ENCODE assay signal across 1 cellular context in the genomic region with DNA sequence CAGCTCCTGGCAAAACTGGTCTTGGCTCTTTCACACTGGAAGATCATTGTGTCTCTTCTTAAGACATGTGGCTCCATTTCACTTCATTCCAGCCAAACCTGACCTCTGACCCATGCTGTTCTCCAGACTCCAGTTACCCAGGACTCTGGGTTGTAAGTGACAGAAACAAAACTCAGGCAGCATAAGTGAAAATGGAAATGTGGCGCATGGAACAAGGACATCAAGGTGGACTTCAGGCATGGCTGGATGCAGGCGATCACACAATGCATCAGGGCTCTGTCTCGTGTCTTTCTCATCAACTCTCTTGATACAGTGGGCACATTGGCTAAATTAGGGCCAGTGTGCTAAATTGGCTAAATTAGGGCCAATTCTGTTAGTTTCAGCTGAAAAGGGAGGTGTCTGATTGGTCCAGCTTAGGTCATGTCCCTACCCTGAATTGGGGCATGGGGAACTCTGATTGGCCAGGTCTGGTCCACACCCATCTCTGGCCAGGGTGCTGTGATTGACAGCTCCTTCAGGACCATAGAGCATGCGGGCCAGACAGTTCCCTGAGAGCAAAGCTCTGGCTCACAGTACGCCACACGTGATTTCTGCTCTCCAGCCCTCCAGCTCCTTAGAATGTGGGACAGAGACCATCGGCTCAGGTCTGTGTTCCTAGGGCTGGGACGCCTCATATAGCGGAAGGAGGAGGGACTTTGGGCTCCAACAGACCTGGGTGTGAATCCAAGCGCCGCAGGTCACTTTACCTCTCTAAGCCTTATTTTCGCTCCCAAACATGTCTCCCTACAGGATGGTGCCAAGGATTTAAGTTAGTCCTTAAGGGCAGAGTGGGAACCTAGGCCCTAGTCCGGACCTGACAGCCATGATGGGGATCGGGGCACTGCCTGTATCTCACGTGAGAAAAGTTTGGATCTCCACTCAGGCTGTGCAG.
TF ChIP-seq lines count a peak whose summit lies in the region.

No MANE protein-coding gene starts in this region.

TF ChIP-seq in K562, 482 proteins besides CTCF, POLR2A, EP300 and RAD21 (continued from another document and continues in another):
- TF ChIP-seq RAD51 (IDR thresholded peaks at IDR 0.05; ENCODE audit: borderline replicate concordance, low read depth) (peak; percentile 88), NR2C2 (CRISPR knock-in tag; IDR thresholded peaks at IDR 0.05) (peak; percentile 66; the same call in 1 of the 2 replicates), NR2C2 (tag; IDR thresholded peaks at IDR 0.05) (peak; percentile 24; the same call in 1 of the 2 replicates), ZNF24 (IDR thresholded peaks at IDR 0.05) (no peak), TRIM24 (IDR thresholded peaks at IDR 0.05) (no peak), TGIF2 (CRISPR knock-in tag; IDR thresholded peaks at IDR 0.05) (no peak), ARID2 (IDR thresholded peaks at IDR 0.05) (no peak), MED1 (CRISPR knock-in tag; IDR thresholded peaks at IDR 0.05; ENCODE audit: borderline replicate concordance) (no peak), ARNT (IDR thresholded peaks at IDR 0.05) (no peak; a peak in 1 of 4 replicates), FOS (IDR thresholded peaks at IDR 0.05; ENCODE audit: extremely low read depth, insufficient read length) (peak; percentile 72), PTRF (tag; IDR thresholded peaks at IDR 0.05) (no peak), SMARCB1 (IDR thresholded peaks at IDR 0.05; ENCODE audit: insufficient read length, low read depth) (no peak), CCNT2 (IDR thresholded peaks at IDR 0.05; ENCODE audit: borderline replicate concordance, extremely low read depth, insufficient read length, low read depth, low read length) (no peak), ASH1L (IDR thresholded peaks at IDR 0.05; ENCODE audit: borderline replicate concordance, low read depth, partially characterized antibody) (no peak), HIVEP1 (CRISPR knock-in tag; IDR thresholded peaks at IDR 0.05) (no peak), ZNF644 (tag; IDR thresholded peaks at IDR 0.05; ENCODE audit: low read depth) (no peak), RBM14 (IDR thresholded peaks at IDR 0.05; ENCODE audit: borderline replicate concordance, insufficient read depth, low read depth, low read length) (no peak), MYNN (IDR thresholded peaks at IDR 0.05) (no peak), MYNN (CRISPR knock-in tag; IDR thresholded peaks at IDR 0.05) (no peak), ETV6 (IDR thresholded peaks at IDR 0.05; ENCODE audit: borderline replicate concordance in 1 of 2, low read depth in 2 of 2, low read length in 1 of 2) (no peak), ETV6 (CRISPR knock-in tag; IDR thresholded peaks at IDR 0.05; ENCODE audit: borderline replicate concordance) (no peak), FOXK1 (CRISPR knock-in tag; IDR thresholded peaks at IDR 0.05; ENCODE audit: borderline replicate concordance) (no peak), TAL1 (IDR thresholded peaks at IDR 0.05) (no peak), ZC3H4 (CRISPR knock-in tag; IDR thresholded peaks at IDR 0.05; ENCODE audit: borderline replicate concordance) (no peak), NCOA6 (IDR thresholded peaks at IDR 0.05) (no peak), PHF21A (IDR thresholded peaks at IDR 0.05; ENCODE audit: borderline replicate concordance, low read depth) (no peak), MYBL2 (IDR thresholded peaks at IDR 0.05; ENCODE audit: low read depth) (no peak), MYBL2 (CRISPR knock-in tag; IDR thresholded peaks at IDR 0.05; ENCODE audit: borderline replicate concordance) (no peak), HDAC2 (IDR thresholded peaks at IDR 0.05) (no peak), MTA1 (IDR thresholded peaks at IDR 0.05; ENCODE audit: borderline replicate concordance) (no peak), ZNF146 (CRISPR knock-in tag; IDR thresholded peaks at IDR 0.05; ENCODE audit: unreplicated experiment) (no peak), PHF8 (IDR thresholded peaks at IDR 0.05; ENCODE audit: borderline replicate concordance, low read length) (peak; percentile 60; the same call in 1 of the 2 replicates), MTA2 (IDR thresholded peaks at IDR 0.05; ENCODE audit: low read depth) (no peak), HDAC1 (IDR thresholded peaks at IDR 0.05) (peak in 1 of 2 experiments; percentile 48; a peak in 1 of 4 replicates), LARP7 (IDR thresholded peaks at IDR 0.05) (no peak), RBM17 (IDR thresholded peaks at IDR 0.05; ENCODE audit: borderline replicate concordance, low read depth, low read length) (no peak), EHMT2 (IDR thresholded peaks at IDR 0.05) (no peak), SRSF3 (IDR thresholded peaks at IDR 0.05; ENCODE audit: insufficient read depth, low read length) (no peak), KAT2B (IDR thresholded peaks at IDR 0.05; ENCODE audit: low read depth, low read length) (no peak), ZFP1 (CRISPR knock-in tag; IDR thresholded peaks at IDR 0.05) (no peak), POLR3A (IDR thresholded peaks at IDR 0.05; ENCODE audit: borderline replicate concordance, extremely low read depth, insufficient read depth, insufficient read length) (no peak), NCOA2 (IDR thresholded peaks at IDR 0.05; ENCODE audit: partially characterized antibody in 2 of 2) (no peak), ZNF174 (CRISPR knock-in tag; IDR thresholded peaks at IDR 0.05) (no peak), LCOR (CRISPR knock-in tag; IDR thresholded peaks at IDR 0.05) (peak; percentile 82; the same call in 1 of the 2 replicates), CSDE1 (IDR thresholded peaks at IDR 0.05) (no peak), ZNF232 (CRISPR knock-in tag; IDR thresholded peaks at IDR 0.05) (no peak), CHD1 (IDR thresholded peaks at IDR 0.05; ENCODE audit: low read length) (no peak), SMARCA5 (IDR thresholded peaks at IDR 0.05) (peak; percentile 71; the same call in 1 of the 2 replicates)
- TF ChIP-seq, protein P1, sequence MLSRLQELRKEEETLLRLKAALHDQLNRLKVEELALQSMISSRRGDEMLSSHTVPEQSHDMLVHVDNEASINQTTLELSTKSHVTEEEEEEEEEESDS (CRISPR knock-in tag; IDR thresholded peaks at IDR 0.05) = no peak
- TF ChIP-seq, protein P2, sequence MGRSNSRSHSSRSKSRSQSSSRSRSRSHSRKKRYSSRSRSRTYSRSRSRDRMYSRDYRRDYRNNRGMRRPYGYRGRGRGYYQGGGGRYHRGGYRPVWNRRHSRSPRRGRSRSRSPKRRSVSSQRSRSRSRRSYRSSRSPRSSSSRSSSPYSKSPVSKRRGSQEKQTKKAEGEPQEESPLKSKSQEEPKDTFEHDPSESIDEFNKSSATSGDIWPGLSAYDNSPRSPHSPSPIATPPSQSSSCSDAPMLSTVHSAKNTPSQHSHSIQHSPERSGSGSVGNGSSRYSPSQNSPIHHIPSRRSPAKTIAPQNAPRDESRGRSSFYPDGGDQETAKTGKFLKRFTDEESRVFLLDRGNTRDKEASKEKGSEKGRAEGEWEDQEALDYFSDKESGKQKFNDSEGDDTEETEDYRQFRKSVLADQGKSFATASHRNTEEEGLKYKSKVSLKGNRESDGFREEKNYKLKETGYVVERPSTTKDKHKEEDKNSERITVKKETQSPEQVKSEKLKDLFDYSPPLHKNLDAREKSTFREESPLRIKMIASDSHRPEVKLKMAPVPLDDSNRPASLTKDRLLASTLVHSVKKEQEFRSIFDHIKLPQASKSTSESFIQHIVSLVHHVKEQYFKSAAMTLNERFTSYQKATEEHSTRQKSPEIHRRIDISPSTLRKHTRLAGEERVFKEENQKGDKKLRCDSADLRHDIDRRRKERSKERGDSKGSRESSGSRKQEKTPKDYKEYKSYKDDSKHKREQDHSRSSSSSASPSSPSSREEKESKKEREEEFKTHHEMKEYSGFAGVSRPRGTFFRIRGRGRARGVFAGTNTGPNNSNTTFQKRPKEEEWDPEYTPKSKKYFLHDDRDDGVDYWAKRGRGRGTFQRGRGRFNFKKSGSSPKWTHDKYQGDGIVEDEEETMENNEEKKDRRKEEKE (IDR thresholded peaks at IDR 0.05; ENCODE audit: borderline replicate concordance in 1 of 2, control insufficient read depth in 1 of 2, low read depth in 2 of 2, low read length in 1 of 2) = no peak
- TF ChIP-seq, protein P3, sequence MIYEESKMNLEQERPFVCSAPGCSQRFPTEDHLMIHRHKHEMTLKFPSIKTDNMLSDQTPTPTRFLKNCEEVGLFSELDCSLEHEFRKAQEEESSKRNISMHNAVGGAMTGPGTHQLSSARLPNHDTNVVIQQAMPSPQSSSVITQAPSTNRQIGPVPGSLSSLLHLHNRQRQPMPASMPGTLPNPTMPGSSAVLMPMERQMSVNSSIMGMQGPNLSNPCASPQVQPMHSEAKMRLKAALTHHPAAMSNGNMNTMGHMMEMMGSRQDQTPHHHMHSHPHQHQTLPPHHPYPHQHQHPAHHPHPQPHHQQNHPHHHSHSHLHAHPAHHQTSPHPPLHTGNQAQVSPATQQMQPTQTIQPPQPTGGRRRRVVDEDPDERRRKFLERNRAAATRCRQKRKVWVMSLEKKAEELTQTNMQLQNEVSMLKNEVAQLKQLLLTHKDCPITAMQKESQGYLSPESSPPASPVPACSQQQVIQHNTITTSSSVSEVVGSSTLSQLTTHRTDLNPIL (CRISPR knock-in tag; IDR thresholded peaks at IDR 0.05) = no peak
- TF ChIP-seq, protein P4, sequence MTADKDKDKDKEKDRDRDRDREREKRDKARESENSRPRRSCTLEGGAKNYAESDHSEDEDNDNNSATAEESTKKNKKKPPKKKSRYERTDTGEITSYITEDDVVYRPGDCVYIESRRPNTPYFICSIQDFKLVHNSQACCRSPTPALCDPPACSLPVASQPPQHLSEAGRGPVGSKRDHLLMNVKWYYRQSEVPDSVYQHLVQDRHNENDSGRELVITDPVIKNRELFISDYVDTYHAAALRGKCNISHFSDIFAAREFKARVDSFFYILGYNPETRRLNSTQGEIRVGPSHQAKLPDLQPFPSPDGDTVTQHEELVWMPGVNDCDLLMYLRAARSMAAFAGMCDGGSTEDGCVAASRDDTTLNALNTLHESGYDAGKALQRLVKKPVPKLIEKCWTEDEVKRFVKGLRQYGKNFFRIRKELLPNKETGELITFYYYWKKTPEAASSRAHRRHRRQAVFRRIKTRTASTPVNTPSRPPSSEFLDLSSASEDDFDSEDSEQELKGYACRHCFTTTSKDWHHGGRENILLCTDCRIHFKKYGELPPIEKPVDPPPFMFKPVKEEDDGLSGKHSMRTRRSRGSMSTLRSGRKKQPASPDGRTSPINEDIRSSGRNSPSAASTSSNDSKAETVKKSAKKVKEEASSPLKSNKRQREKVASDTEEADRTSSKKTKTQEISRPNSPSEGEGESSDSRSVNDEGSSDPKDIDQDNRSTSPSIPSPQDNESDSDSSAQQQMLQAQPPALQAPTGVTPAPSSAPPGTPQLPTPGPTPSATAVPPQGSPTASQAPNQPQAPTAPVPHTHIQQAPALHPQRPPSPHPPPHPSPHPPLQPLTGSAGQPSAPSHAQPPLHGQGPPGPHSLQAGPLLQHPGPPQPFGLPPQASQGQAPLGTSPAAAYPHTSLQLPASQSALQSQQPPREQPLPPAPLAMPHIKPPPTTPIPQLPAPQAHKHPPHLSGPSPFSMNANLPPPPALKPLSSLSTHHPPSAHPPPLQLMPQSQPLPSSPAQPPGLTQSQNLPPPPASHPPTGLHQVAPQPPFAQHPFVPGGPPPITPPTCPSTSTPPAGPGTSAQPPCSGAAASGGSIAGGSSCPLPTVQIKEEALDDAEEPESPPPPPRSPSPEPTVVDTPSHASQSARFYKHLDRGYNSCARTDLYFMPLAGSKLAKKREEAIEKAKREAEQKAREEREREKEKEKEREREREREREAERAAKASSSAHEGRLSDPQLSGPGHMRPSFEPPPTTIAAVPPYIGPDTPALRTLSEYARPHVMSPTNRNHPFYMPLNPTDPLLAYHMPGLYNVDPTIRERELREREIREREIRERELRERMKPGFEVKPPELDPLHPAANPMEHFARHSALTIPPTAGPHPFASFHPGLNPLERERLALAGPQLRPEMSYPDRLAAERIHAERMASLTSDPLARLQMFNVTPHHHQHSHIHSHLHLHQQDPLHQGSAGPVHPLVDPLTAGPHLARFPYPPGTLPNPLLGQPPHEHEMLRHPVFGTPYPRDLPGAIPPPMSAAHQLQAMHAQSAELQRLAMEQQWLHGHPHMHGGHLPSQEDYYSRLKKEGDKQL (CRISPR knock-in tag; IDR thresholded peaks at IDR 0.05; ENCODE audit: borderline replicate concordance) = no peak
- TF ChIP-seq, protein P5, sequence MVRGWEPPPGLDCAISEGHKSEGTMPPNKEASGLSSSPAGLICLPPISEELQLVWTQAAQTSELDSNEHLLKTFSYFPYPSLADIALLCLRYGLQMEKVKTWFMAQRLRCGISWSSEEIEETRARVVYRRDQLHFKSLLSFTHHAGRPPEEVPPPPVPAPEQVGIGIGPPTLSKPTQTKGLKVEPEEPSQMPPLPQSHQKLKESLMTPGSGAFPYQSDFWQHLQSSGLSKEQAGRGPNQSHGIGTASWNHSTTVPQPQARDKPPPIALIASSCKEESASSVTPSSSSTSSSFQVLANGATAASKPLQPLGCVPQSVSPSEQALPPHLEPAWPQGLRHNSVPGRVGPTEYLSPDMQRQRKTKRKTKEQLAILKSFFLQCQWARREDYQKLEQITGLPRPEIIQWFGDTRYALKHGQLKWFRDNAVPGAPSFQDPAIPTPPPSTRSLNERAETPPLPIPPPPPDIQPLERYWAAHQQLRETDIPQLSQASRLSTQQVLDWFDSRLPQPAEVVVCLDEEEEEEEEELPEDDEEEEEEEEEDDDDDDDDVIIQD (CRISPR knock-in tag; IDR thresholded peaks at IDR 0.05) = no peak
- TF ChIP-seq, protein P6, sequence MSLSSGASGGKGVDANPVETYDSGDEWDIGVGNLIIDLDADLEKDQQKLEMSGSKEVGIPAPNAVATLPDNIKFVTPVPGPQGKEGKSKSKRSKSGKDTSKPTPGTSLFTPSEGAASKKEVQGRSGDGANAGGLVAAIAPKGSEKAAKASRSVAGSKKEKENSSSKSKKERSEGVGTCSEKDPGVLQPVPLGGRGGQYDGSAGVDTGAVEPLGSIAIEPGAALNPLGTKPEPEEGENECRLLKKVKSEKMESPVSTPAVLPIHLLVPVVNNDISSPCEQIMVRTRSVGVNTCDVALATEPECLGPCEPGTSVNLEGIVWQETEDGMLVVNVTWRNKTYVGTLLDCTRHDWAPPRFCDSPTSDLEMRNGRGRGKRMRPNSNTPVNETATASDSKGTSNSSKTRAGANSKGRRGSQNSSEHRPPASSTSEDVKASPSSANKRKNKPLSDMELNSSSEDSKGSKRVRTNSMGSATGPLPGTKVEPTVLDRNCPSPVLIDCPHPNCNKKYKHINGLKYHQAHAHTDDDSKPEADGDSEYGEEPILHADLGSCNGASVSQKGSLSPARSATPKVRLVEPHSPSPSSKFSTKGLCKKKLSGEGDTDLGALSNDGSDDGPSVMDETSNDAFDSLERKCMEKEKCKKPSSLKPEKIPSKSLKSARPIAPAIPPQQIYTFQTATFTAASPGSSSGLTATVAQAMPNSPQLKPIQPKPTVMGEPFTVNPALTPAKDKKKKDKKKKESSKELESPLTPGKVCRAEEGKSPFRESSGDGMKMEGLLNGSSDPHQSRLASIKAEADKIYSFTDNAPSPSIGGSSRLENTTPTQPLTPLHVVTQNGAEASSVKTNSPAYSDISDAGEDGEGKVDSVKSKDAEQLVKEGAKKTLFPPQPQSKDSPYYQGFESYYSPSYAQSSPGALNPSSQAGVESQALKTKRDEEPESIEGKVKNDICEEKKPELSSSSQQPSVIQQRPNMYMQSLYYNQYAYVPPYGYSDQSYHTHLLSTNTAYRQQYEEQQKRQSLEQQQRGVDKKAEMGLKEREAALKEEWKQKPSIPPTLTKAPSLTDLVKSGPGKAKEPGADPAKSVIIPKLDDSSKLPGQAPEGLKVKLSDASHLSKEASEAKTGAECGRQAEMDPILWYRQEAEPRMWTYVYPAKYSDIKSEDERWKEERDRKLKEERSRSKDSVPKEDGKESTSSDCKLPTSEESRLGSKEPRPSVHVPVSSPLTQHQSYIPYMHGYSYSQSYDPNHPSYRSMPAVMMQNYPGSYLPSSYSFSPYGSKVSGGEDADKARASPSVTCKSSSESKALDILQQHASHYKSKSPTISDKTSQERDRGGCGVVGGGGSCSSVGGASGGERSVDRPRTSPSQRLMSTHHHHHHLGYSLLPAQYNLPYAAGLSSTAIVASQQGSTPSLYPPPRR (CRISPR knock-in tag; IDR thresholded peaks at IDR 0.05; ENCODE audit: borderline replicate concordance) = no peak
